8 cellular contexts compared by ENCODE assay signal in the genomic region with DNA sequence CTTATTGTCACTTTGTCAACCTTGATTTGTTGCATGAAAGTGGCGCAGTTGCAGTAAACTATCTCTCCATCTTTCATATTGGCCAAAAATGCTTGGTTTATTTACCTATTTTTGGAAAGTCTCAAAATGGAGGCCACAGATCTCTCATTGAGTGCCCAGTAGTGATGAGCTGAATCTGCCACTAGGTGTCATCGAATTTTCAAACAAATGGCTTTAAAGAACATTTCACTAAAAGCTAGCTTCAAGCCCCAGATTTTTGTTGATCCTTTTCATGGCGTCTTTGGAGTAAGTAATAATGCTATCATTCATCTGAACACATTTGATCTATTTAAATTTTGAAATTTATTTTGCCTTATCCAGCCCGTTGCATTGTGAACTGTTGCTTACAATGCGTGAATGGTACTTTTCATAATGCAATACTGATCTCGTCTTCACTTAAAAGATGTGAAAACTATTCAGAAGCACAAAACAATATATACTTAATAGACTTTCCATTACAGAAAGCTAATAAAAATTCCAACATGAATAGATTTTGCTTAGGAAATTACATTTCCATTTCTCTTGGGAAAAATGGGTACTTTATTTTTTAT.
DNase-seq lines count a peak whose midpoint lies in the region; ATAC-seq and TF ChIP-seq lines count a peak whose summit lies in the region.

No MANE protein-coding gene starts in this region.

- no peaks in the 10 kb centered on the region for H3K36me3 ChIP-seq in left ventricle myocardium inferior

- H3K27ac ChIP-seq in left ventricle myocardium inferior (replicated peaks) = no peak overlapping the region

- intact Hi-C loops in left ventricle myocardium inferior (cut with micrococcal nuclease) (no loop called here), Right ventricle myocardium superior (cut with DNase I) (no loop called here)

- ATAC-seq in Right ventricle myocardium superior (ENCODE audit: poor library complexity) = no peak

- TF ChIP-seq CTCF in left ventricle myocardium inferior (IDR thresholded peaks at IDR 0.05; ENCODE audit: borderline replicate concordance) (peak; percentile 46), LNCAP (IDR thresholded peaks at IDR 0.05) (peak; percentile 73)

- H3K27me3 ChIP-seq in left ventricle myocardium inferior (ENCODE audit: low read depth) = peaks cover 8% of the 10 kb centered on the region

- H3K9me3 ChIP-seq in left ventricle myocardium inferior (replicated peaks) = no peaks in the 10 kb centered on the region

- no peak overlapping the region for H3K4me3 ChIP-seq in left ventricle myocardium inferior

- no peaks in the 10 kb centered on the region for H3K4me1 ChIP-seq in left ventricle myocardium inferior

- DNase-seq in left ventricle myocardium inferior (no peak), Right ventricle myocardium superior (no peak), cerebellar cortex (ENCODE audit: low spot score) (peak; percentile 11), pons (ENCODE audit: low spot score) (peak; percentile 38), NCI-H2029 (lab: John Stamatoyannopoulos, UW) (no peak), DMS153 (lab: John Stamatoyannopoulos, UW) (no peak)
- no peak for DNase-seq in activated CD4-positive, alpha-beta T cell treated with anti-CD3 and anti-CD28 coated beads for 48 hours

Comparison
In these comparisons a context has a peak if more than half of its experiments do, and no peak if none do; other contexts are left out.
1. DNase-seq: peak in cerebellar cortex (single experiment) and pons (single experiment); none in left ventricle myocardium inferior (single experiment), Right ventricle myocardium superior (single experiment), NCI-H2029 (single experiment), activated CD4-positive, alpha-beta T cell treated with anti-CD3 and anti-CD28 coated beads for 48 hours (single experiment) and DMS153 (single experiment).